ENCODE assay signal across 23 cellular contexts in genomic region chr9:21266733-21267132, GRCh38. TPM values are rescaled to one million over a fixed set of nuclear protein-coding genes. Genes with fewer than 3 reads are reported as not detected.
A peak's percentile ranks its signal among the peaks of the same experiment; 100 is the strongest.
DNase-seq lines count a peak whose midpoint lies in the region; ATAC-seq and TF ChIP-seq lines count a peak whose summit lies in the region.
"Had no signal": no experiment of that assay in that cellular context is flagged by ENCODE, and none has a peak within 500 bp of the region (broad histone marks: within the 10 kb centered on the region; RNA-seq: fewer than 3 reads in every experiment).

No MANE protein-coding gene starts in this region.

- peaks cover 9% of the 10 kb centered on the region for H3K27me3 Mint-ChIP-seq in activated naive CD8-positive, alpha-beta T cell treated with anti-CD3 and anti-CD28 coated beads for 36 hours
- peaks cover 43% of the 10 kb centered on the region for H3K27me3 Mint-ChIP-seq in type B pancreatic cell

- no peak for TF ChIP-seq CTCF in VCaP (conservative IDR thresholded peaks at IDR 0.05)
- no peak for TF ChIP-seq CTCF in type B pancreatic cell (conservative IDR thresholded peaks at IDR 0.05)

- no peaks in the 10 kb centered on the region for H3K4me1 Mint-ChIP-seq in activated naive CD8-positive, alpha-beta T cell treated with anti-CD3 and anti-CD28 coated beads for 36 hours
- H3K4me1 Mint-ChIP-seq in type B pancreatic cell (ENCODE audit: unreplicated experiment), result no peaks in the 10 kb centered on the region

- no peaks in the 10 kb centered on the region for H3K4me1 ChIP-seq in SJCRH30

- H3K9me3 ChIP-seq in SJCRH30 (replicated peaks), result no peaks in the 10 kb centered on the region

- no peak overlapping the region for H3K4me3 Mint-ChIP-seq in activated naive CD8-positive, alpha-beta T cell treated with anti-CD3 and anti-CD28 coated beads for 36 hours
- H3K4me3 Mint-ChIP-seq in type B pancreatic cell, result no peak overlapping the region
- H3K4me3 Mint-ChIP-seq: HFFc6, IgD-negative memory B cell had no signal

- no peak for DNase-seq in activated naive CD8-positive, alpha-beta T cell treated with anti-CD3 and anti-CD28 coated beads for 36 hours
- DNase-seq in SJCRH30 (no peak), type B pancreatic cell (ENCODE audit: extremely low spot score, unreplicated experiment) (no peak)
- no peak for DNase-seq in activated CD8-positive, alpha-beta memory T cell treated with anti-CD3 and anti-CD28 coated beads, Interleukin-2, amount 50 U/mL, for 4 hours
- DNase-seq: ACHN, COR-L47, HFFc6, Kasumi-1, MM.1S, NCI-H1105, NCI-H1694, NCI-H2107, NCI-H2227 treated with DMSO at 0.1 percent for 48 hours, NCI-H524 treated with DMSO at 0.1 percent for 48 hours, PC-3, T-helper 2 cell had no signal

- no peak overlapping the region for H3K27ac Mint-ChIP-seq in activated naive CD8-positive, alpha-beta T cell treated with anti-CD3 and anti-CD28 coated beads for 36 hours
- no peak overlapping the region for H3K27ac Mint-ChIP-seq in type B pancreatic cell
- H3K27ac Mint-ChIP-seq: HFFc6, IgD-negative memory B cell had no signal

- H3K36me3 ChIP-seq in SJCRH30, result no peaks in the 10 kb centered on the region

- no peaks in the 10 kb centered on the region for H3K36me3 Mint-ChIP-seq in activated naive CD8-positive, alpha-beta T cell treated with anti-CD3 and anti-CD28 coated beads for 36 hours
- H3K36me3 Mint-ChIP-seq in type B pancreatic cell, result no peaks in the 10 kb centered on the region
- H3K36me3 Mint-ChIP-seq: IgD-negative memory B cell had no signal

- no peak overlapping the region for H3K4me3 ChIP-seq in SJCRH30

- peak; percentile 57 for ATAC-seq in GM18909 (IDR thresholded peaks at IDR 0.05; ENCODE audit: poor library complexity, unreplicated experiment)
- ATAC-seq in GM21423 (IDR thresholded peaks at IDR 0.05; ENCODE audit: unreplicated experiment), result peak; percentile 45
- peak; percentile 45 for ATAC-seq in HG02981 (IDR thresholded peaks at IDR 0.05; ENCODE audit: unreplicated experiment)
- ATAC-seq: PC-3 had no signal

- peaks cover 3% of the 10 kb centered on the region for H3K9me3 Mint-ChIP-seq in activated naive CD8-positive, alpha-beta T cell treated with anti-CD3 and anti-CD28 coated beads for 36 hours
- no peaks in the 10 kb centered on the region for H3K9me3 Mint-ChIP-seq in type B pancreatic cell
- H3K9me3 Mint-ChIP-seq: HFFc6 had no signal

- H3K27me3 ChIP-seq in SJCRH30, result no peaks in the 10 kb centered on the region

- H3K27ac ChIP-seq in VCaP (peak overlapping the region; percentile 57), SJCRH30 (no peak overlapping the region)
- H3K27ac ChIP-seq: RWPE1 had no signal

RNA-seq across cellular contexts. Expression of gene IFNA14, which starts 26.9 kb away (rescaled TPM):
- total RNA-seq in activated naive CD8-positive, alpha-beta T cell treated with anti-CD3 and anti-CD28 coated beads for 36 hours, result not detected
- total RNA-seq in SJCRH30 (2014; rRNA removed; shearing (Covaris generic)), result not detected in 2 replicates
- total RNA-seq in type B pancreatic cell (ENCODE audit: low replicate concordance), result not detected in 2 replicates
- total RNA-seq: HFFc6, HT1080, PC-3 had no signal

RNA-seq across cellular contexts. Expression of gene IFNA5, which starts 38.4 kb away (rescaled TPM):
- not detected for total RNA-seq in activated naive CD8-positive, alpha-beta T cell treated with anti-CD3 and anti-CD28 coated beads for 36 hours
- total RNA-seq in SJCRH30 (2014; rRNA removed; shearing (Covaris generic)), result not detected in 2 replicates
- total RNA-seq in type B pancreatic cell (ENCODE audit: low replicate concordance), result not detected in 2 replicates
- total RNA-seq: HFFc6, HT1080, PC-3 had no signal

RNA-seq across cellular contexts. Expression of gene IFNA17, which starts 38.7 kb away (rescaled TPM):
- total RNA-seq in activated naive CD8-positive, alpha-beta T cell treated with anti-CD3 and anti-CD28 coated beads for 36 hours, result not detected
- total RNA-seq in SJCRH30 (2014; rRNA removed; shearing (Covaris generic)), result not detected in 2 replicates
- not detected in 2 replicates for total RNA-seq in type B pancreatic cell (ENCODE audit: low replicate concordance)
- total RNA-seq: HFFc6, HT1080, PC-3 had no signal

RNA-seq across cellular contexts. Expression of gene IFNA16, which starts 49.6 kb away (rescaled TPM):
- total RNA-seq in activated naive CD8-positive, alpha-beta T cell treated with anti-CD3 and anti-CD28 coated beads for 36 hours, result not detected
- total RNA-seq in SJCRH30 (2014; rRNA removed; shearing (Covaris generic)), result not detected in 2 replicates
- not detected in 2 replicates for total RNA-seq in type B pancreatic cell (ENCODE audit: low replicate concordance)
- total RNA-seq: HFFc6, HT1080, PC-3 had no signal

RNA-seq across cellular contexts. Expression of gene IFNA10, which starts 59.8 kb away (rescaled TPM):
- total RNA-seq in activated naive CD8-positive, alpha-beta T cell treated with anti-CD3 and anti-CD28 coated beads for 36 hours, result not detected
- total RNA-seq in SJCRH30 (2014; rRNA removed; shearing (Covaris generic)), result not detected in 2 replicates
- not detected in 2 replicates for total RNA-seq in type B pancreatic cell (ENCODE audit: low replicate concordance)
- total RNA-seq: HFFc6, HT1080, PC-3 had no signal
